1 cellular context compared by ENCODE assay signal in genomic region chr18:35837922-35838496, GRCh38.
TF ChIP-seq lines count a peak whose summit lies in the region.

No MANE protein-coding gene starts in this region.

TF ChIP-seq in WTC11, 78 proteins besides CTCF, POLR2A, EP300 and RAD21 (continued from another document):
- TF ChIP-seq ZMAT4 (CRISPR knock-in tag; IDR thresholded peaks at IDR 0.05) (no peak), ATF1 (CRISPR knock-in tag; IDR thresholded peaks at IDR 0.05) (no peak), ZNF121 (CRISPR knock-in tag; IDR thresholded peaks at IDR 0.05) (no peak), HMGXB4 (CRISPR knock-in tag; IDR thresholded peaks at IDR 0.05) (no peak), JAZF1 (CRISPR knock-in tag; IDR thresholded peaks at IDR 0.05) (no peak), TEAD4 (CRISPR knock-in tag; IDR thresholded peaks at IDR 0.05) (no peak), TP53 (CRISPR knock-in tag; IDR thresholded peaks at IDR 0.05) (no peak)
